In the genomic region with DNA sequence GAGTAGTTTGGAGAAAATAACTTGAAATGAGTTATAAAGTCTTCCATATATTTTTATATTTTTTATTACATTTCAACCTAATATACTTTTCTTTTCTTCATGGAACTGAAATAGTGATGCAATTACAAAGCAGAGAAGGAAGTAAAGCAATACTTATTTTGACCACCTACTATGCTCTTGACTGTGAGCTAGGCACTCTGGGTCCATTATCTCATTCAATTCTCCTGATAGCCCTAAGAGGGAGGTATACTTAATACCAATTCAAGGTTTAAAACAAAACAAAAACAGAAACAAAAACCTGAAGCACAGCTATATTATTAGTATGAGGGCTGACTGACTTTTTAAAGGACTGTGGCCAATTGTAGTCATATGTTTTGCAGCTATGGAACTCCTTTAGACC, we compare ENCODE assay signal across 30 cellular contexts.
"Had no signal": no experiment of that assay in that cellular context is flagged by ENCODE, and none has a peak within 500 bp of the region (broad histone marks: within the 10 kb centered on the region; RNA-seq: fewer than 3 reads in every experiment).

No MANE protein-coding gene starts in this region.

- H3K27me3 ChIP-seq: ascending aorta, breast epithelium, Peyer's patch had no signal

- H3K27me3 Mint-ChIP-seq: activated naive CD8-positive, alpha-beta T cell treated with anti-CD3 and anti-CD28 coated beads, Interleukin-2, amount 10 ng/mL, durations not matched to agents 7 days and 5 days; activated T-cell treated with anti-CD3 and anti-CD28 coated beads, Interleukin-2, amount 50 U/mL, for 24 hours had no signal

- H3K27ac Mint-ChIP-seq: activated CD4-positive, alpha-beta T cell treated with anti-CD3 and anti-CD28 coated beads for 36 hours; activated CD4-positive, alpha-beta T cell treated with anti-CD3 and anti-CD28 coated beads, Interleukin-2, amount 10 ng/mL, durations not matched to agents 7 days and 5 days; activated CD8-positive, alpha-beta T cell treated with anti-CD3 and anti-CD28 coated beads, Interleukin-2, amount 10 ng/mL, durations not matched to agents 7 days and 5 days; activated naive CD4-positive, alpha-beta T cell treated with anti-CD3 and anti-CD28 coated beads, Interleukin-2, amount 50 U/mL, for 24 hours; activated naive CD8-positive, alpha-beta T cell treated with anti-CD3 and anti-CD28 coated beads, Interleukin-2, amount 10 ng/mL, durations not matched to agents 7 days and 5 days; activated T-cell treated with anti-CD3 and anti-CD28 coated beads, Interleukin-2, amount 50 U/mL, for 24 hours; activated T-helper 2 cell treated with anti-CD3 and anti-CD28 coated beads, Interferon-gamma antibody, Interleukin-2, Interleukin-4, amounts not matched to agents 10 μg/mL and 5 μg/mL and 100 μg/mL, durations not matched to agents 14 hours and 24 hours and 36 hours had no signal

- H3K9me3 ChIP-seq: ascending aorta, breast epithelium, Peyer's patch had no signal

- H3K4me1 Mint-ChIP-seq: activated CD4-positive, alpha-beta T cell treated with anti-CD3 and anti-CD28 coated beads for 36 hours; activated CD4-positive, alpha-beta T cell treated with anti-CD3 and anti-CD28 coated beads, Interleukin-2, amount 10 ng/mL, durations not matched to agents 7 days and 5 days; activated naive CD4-positive, alpha-beta T cell treated with anti-CD3 and anti-CD28 coated beads, Interleukin-2, amount 50 U/mL, for 24 hours; activated naive CD8-positive, alpha-beta T cell treated with anti-CD3 and anti-CD28 coated beads, Interleukin-2, amount 10 ng/mL, durations not matched to agents 7 days and 5 days had no signal

- H3K36me3 ChIP-seq: ascending aorta, breast epithelium, Peyer's patch had no signal

- H3K36me3 Mint-ChIP-seq: activated naive CD4-positive, alpha-beta T cell treated with anti-CD3 and anti-CD28 coated beads, Interleukin-2, amount 50 U/mL, for 24 hours; activated naive CD8-positive, alpha-beta T cell treated with anti-CD3 and anti-CD28 coated beads, Interleukin-2, amount 10 ng/mL, durations not matched to agents 7 days and 5 days had no signal

- H3K27ac ChIP-seq: ascending aorta, breast epithelium, Peyer's patch, RWPE1 had no signal

- H3K4me1 ChIP-seq: breast epithelium, Peyer's patch had no signal

- ATAC-seq: activated CD4-positive, alpha-beta T cell treated with anti-CD3 and anti-CD28 coated beads for 36 hours; activated CD4-positive, CD25-positive, alpha-beta regulatory T cell treated with anti-CD3 and anti-CD28 coated beads, Interleukin-2, amount 50 U/mL, for 24 hours; activated CD8-positive, alpha-beta T cell treated with anti-CD3 and anti-CD28 coated beads, Interleukin-2, amount 10 ng/mL, durations not matched to agents 7 days and 5 days; PC-3; Right ventricle myocardium inferior had no signal

- H3K4me3 Mint-ChIP-seq: activated CD4-positive, alpha-beta T cell treated with anti-CD3 and anti-CD28 coated beads for 36 hours; activated CD4-positive, alpha-beta T cell treated with anti-CD3 and anti-CD28 coated beads, Interleukin-2, amount 10 ng/mL, durations not matched to agents 7 days and 5 days; activated CD8-positive, alpha-beta T cell treated with anti-CD3 and anti-CD28 coated beads, Interleukin-2, amount 10 ng/mL, durations not matched to agents 7 days and 5 days; activated naive CD4-positive, alpha-beta T cell treated with anti-CD3 and anti-CD28 coated beads, Interleukin-2, amount 50 U/mL, for 24 hours; activated naive CD8-positive, alpha-beta T cell treated with anti-CD3 and anti-CD28 coated beads, Interleukin-2, amount 10 ng/mL, durations not matched to agents 7 days and 5 days; activated T-cell treated with anti-CD3 and anti-CD28 coated beads, Interleukin-2, amount 50 U/mL, for 24 hours had no signal

- H3K9me3 Mint-ChIP-seq: activated CD4-positive, alpha-beta T cell treated with anti-CD3 and anti-CD28 coated beads, Interleukin-2, amount 10 ng/mL, durations not matched to agents 7 days and 5 days; activated naive CD4-positive, alpha-beta T cell treated with anti-CD3 and anti-CD28 coated beads, Interleukin-2, amount 50 U/mL, for 24 hours; activated naive CD8-positive, alpha-beta T cell treated with anti-CD3 and anti-CD28 coated beads, Interleukin-2, amount 10 ng/mL, durations not matched to agents 7 days and 5 days; activated T-cell treated with anti-CD3 and anti-CD28 coated beads, Interleukin-2, amount 50 U/mL, for 24 hours; activated T-helper 2 cell treated with anti-CD3 and anti-CD28 coated beads, Interferon-gamma antibody, Interleukin-2, Interleukin-4, amounts not matched to agents 10 μg/mL and 5 μg/mL and 100 μg/mL, durations not matched to agents 14 hours and 24 hours and 36 hours had no signal

- H3K4me3 ChIP-seq: ascending aorta, breast epithelium, Peyer's patch had no signal

- DNase-seq: activated CD4-positive, alpha-beta T cell treated with anti-CD3 and anti-CD28 coated beads for 36 hours; activated CD4-positive, alpha-beta T cell treated with anti-CD3 and anti-CD28 coated beads, Interleukin-2, amount 10 ng/mL, durations not matched to agents 7 days and 5 days; activated CD4-positive, alpha-beta T cell treated with anti-CD3 and anti-CD28 coated beads, Interleukin-2, amount 50 U/mL, for 48 hours; activated CD8-positive, alpha-beta T cell treated with anti-CD3 and anti-CD28 coated beads, Interleukin-2, amount 10 ng/mL, durations not matched to agents 7 days and 5 days; activated gamma-delta T cell; activated naive CD4-positive, alpha-beta T cell treated with Interleukin-2 at 50 U/mL for 16 hours; activated naive CD8-positive, alpha-beta T cell treated with anti-CD3 and anti-CD28 coated beads, Interleukin-2, amount 10 ng/mL, durations not matched to agents 7 days and 5 days; activated T-cell treated with anti-CD3 and anti-CD28 coated beads, Interleukin-2, amount 50 U/mL, for 24 hours; amygdala; Karpas-422; NCI-H1105; NCI-H1417 treated with DMSO at 0.1 percent for 48 hours; NCI-H187 treated with DMSO at 0.1 percent for 48 hours; NCI-H2081; NCI-H2171 treated with DMSO at 0.1 percent for 48 hours; NCI-H2227 treated with DMSO at 0.1 percent for 48 hours; NCI-H446; NK-92 treated with Interleukin-12 subunit alpha and Interleukin-12 subunit beta, amount 100 ng/mL, for 24 hours; PC-3; Peyer's patch; SIG-M5; SW 1271; T1000 had no signal
